In the genomic region with DNA sequence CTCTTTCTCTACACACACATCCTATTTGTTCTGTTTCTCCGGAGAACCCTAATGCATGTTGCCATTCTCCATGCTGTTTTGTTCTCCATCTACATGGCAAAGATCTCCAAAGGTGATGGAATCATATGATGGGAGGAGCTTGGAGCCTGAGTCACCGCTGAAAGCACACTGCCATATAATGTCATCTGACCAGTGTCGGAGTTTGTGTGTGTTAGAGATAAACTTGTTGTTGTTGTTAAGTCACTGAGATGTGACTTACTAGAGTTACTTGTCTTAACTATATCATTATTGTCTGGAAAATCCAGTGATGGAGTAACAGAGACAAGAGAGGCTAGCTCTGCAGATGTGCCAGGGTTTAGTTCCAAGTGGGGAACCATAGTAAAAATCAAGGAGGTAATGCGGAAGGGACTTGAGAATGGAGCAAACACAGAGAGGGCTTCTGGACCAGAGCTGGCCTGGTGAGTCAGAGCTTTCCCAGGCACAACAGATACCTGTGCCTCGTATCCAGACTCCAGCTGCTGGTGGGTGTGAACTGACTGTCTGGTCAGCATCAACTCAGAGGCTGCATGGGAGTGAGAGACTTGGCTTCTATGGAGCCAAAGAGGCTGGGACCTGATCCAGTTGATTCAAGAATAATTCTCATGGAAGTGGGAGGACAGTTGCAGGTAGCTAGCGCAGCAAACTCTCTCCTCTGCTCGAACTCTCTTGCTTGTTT, we compare ENCODE assay signal across 26 cellular contexts. TPM values are rescaled to one million over a fixed set of nuclear protein-coding genes. Genes with fewer than 3 reads are reported as not detected.
"Had no signal": no experiment of that assay in that cellular context is flagged by ENCODE, and none has a peak within 500 bp of the region (broad histone marks: within the 10 kb centered on the region; RNA-seq: fewer than 3 reads in every experiment).

No MANE protein-coding gene starts in this region.

- H3K4me1 Mint-ChIP-seq: activated naive CD4-positive, alpha-beta T cell treated with anti-CD3 and anti-CD28 coated beads, Interleukin-2, amount 50 U/mL, for 24 hours; memory B cell; naive B cell; neural progenitor cell; stimulated activated naive CD8-positive, alpha-beta T cell treated with anti-CD3 and anti-CD28 coated beads, Interleukin-15, amount 100 ng/mL, for 72 hours had no signal

- H3K4me3 Mint-ChIP-seq: activated naive CD4-positive, alpha-beta T cell treated with anti-CD3 and anti-CD28 coated beads, Interleukin-2, amount 50 U/mL, for 24 hours; memory B cell; naive B cell; neural progenitor cell; stimulated activated naive CD8-positive, alpha-beta T cell treated with anti-CD3 and anti-CD28 coated beads, Interleukin-15, amount 100 ng/mL, for 72 hours; T-helper 17 cell had no signal

- FAIRE-seq: endothelial cell of umbilical vein, small intestine had no signal

- H3K4me1 ChIP-seq: gastrocnemius medialis, heart right ventricle, neural progenitor cell, psoas muscle, suprapubic skin, transverse colon had no signal

- H3K4me3 ChIP-seq: gastrocnemius medialis, heart right ventricle, mucosa of descending colon, neural progenitor cell, psoas muscle, suprapubic skin, transverse colon had no signal

- H3K4me2 ChIP-seq: neural progenitor cell had no signal

- ATAC-seq: gastrocnemius medialis; heart right ventricle; left ventricle myocardium superior; mucosa of descending colon; psoas muscle; right cardiac atrium; stimulated activated naive CD8-positive, alpha-beta T cell treated with anti-CD3 and anti-CD28 coated beads, Interleukin-15, amount 100 ng/mL, for 72 hours; T-helper 17 cell had no signal

- H3K9ac ChIP-seq: neural progenitor cell had no signal

- H3K27me3 Mint-ChIP-seq: stimulated activated naive CD8-positive, alpha-beta T cell treated with anti-CD3 and anti-CD28 coated beads, Interleukin-15, amount 100 ng/mL, for 72 hours had no signal

- H3K27ac Mint-ChIP-seq: activated naive CD4-positive, alpha-beta T cell treated with anti-CD3 and anti-CD28 coated beads, Interleukin-2, amount 50 U/mL, for 24 hours; memory B cell; neural progenitor cell; T-helper 17 cell had no signal

- H3K9me3 Mint-ChIP-seq: activated naive CD4-positive, alpha-beta T cell treated with anti-CD3 and anti-CD28 coated beads, Interleukin-2, amount 50 U/mL, for 24 hours; naive B cell; neural progenitor cell; stimulated activated naive CD8-positive, alpha-beta T cell treated with anti-CD3 and anti-CD28 coated beads, Interleukin-15, amount 100 ng/mL, for 72 hours had no signal

- H3K36me3 ChIP-seq: gastrocnemius medialis, heart right ventricle, neural progenitor cell, suprapubic skin, transverse colon had no signal

- H3K27ac ChIP-seq: gastrocnemius medialis, heart right ventricle, neural progenitor cell, psoas muscle, suprapubic skin, transverse colon, VCaP had no signal

- H3K27me3 ChIP-seq: gastrocnemius medialis, heart right ventricle, neural progenitor cell, suprapubic skin, transverse colon had no signal

- DNase-seq: activated CD4-positive, CD25-positive, alpha-beta regulatory T cell treated with anti-CD3 and anti-CD28 coated beads, Interleukin-2, amount 50 U/mL, for 72 hours; activated gamma-delta T cell; dermis blood vessel endothelial cell; effector memory CD4-positive, alpha-beta T cell; gastrocnemius medialis; heart right ventricle; kidney glomerular epithelial cell; left ventricle myocardium superior; mucosa of descending colon; naive B cell; psoas muscle; right cardiac atrium; small intestine; stimulated activated CD4-positive, alpha-beta T cell treated with anti-CD3 and anti-CD28 coated beads, Interleukin-4, amount 100 ng/mL, for 1 hour; stimulated activated naive CD8-positive, alpha-beta T cell treated with anti-CD3 and anti-CD28 coated beads, Interleukin-15, amount 100 ng/mL, for 72 hours; T-helper 17 cell; transverse colon had no signal

- H3K9me3 ChIP-seq: gastrocnemius medialis, heart right ventricle, mucosa of descending colon, psoas muscle, suprapubic skin, transverse colon had no signal

- H3K36me3 Mint-ChIP-seq: activated naive CD4-positive, alpha-beta T cell treated with anti-CD3 and anti-CD28 coated beads, Interleukin-2, amount 50 U/mL, for 24 hours; naive B cell; neural progenitor cell had no signal

- H2AFZ ChIP-seq: neural progenitor cell had no signal

RNA-seq across cellular contexts. Expression of gene CCKAR, which starts 30.6 kb away (rescaled TPM):
- total RNA-seq: activated CD8-positive, alpha-beta memory T cell treated with anti-CD3 and anti-CD28 coated beads for 36 hours; chondrocyte; dermis blood vessel endothelial cell; endothelial cell of umbilical vein; gastrocnemius medialis; heart right ventricle; left ventricle myocardium superior; osteocyte; psoas muscle; suprapubic skin; T-helper 17 cell had no signal
- polyA plus RNA-seq: endothelial cell of umbilical vein, heart right ventricle, psoas muscle, right cardiac atrium had no signal
